In genomic region chr11:11620966-11621880, GRCh38 we compare ENCODE assay signal across 8 cellular contexts. TPM values are rescaled to one million over a fixed set of nuclear protein-coding genes. Genes with fewer than 3 reads are reported as not detected.
DNase-seq lines count a peak whose midpoint lies in the region; ATAC-seq lines count a peak whose summit lies in the region.

No MANE protein-coding gene starts in this region.

- peaks cover 44% of the 10 kb centered on the region for H3K36me3 Mint-ChIP-seq in dendritic cell treated with granulocyte-macrophage colony-stimulating factor and Interleukin-4, amounts not matched to agents 40 ng/mL and 50 ng/mL, for 4 days (ENCODE audit: low read depth)
- H3K36me3 Mint-ChIP-seq in memory B cell: no peaks in the 10 kb centered on the region

- peaks cover 46% of the 10 kb centered on the region for H3K4me1 Mint-ChIP-seq in dendritic cell treated with granulocyte-macrophage colony-stimulating factor and Interleukin-4, amounts not matched to agents 40 ng/mL and 50 ng/mL, for 4 days (ENCODE audit: low read depth)
- no peaks in the 10 kb centered on the region for H3K4me1 Mint-ChIP-seq in memory B cell

- H3K27me3 Mint-ChIP-seq in dendritic cell treated with granulocyte-macrophage colony-stimulating factor and Interleukin-4, amounts not matched to agents 40 ng/mL and 50 ng/mL, for 4 days: peaks cover 83% of the 10 kb centered on the region
- peaks cover 17% of the 10 kb centered on the region for H3K27me3 Mint-ChIP-seq in memory B cell

- peak overlapping the region; percentile 92 for H3K27ac Mint-ChIP-seq in dendritic cell treated with granulocyte-macrophage colony-stimulating factor and Interleukin-4, amounts not matched to agents 40 ng/mL and 50 ng/mL, for 4 days
- H3K27ac Mint-ChIP-seq in memory B cell: no peak overlapping the region

- H3K4me3 Mint-ChIP-seq in dendritic cell treated with granulocyte-macrophage colony-stimulating factor and Interleukin-4, amounts not matched to agents 40 ng/mL and 50 ng/mL, for 4 days: peak overlapping the region; percentile 98
- H3K4me3 Mint-ChIP-seq in memory B cell: peak overlapping the region; percentile 73

- ATAC-seq in HG02798 (IDR thresholded peaks at IDR 0.05; ENCODE audit: poor library complexity, unreplicated experiment): peak; percentile 25
- peak; percentile 25 for ATAC-seq in memory B cell (ENCODE audit: low read depth)
- no peak for ATAC-seq in HG03025 (IDR thresholded peaks at IDR 0.05; ENCODE audit: low FRiP score, unreplicated experiment)

- H3K27ac ChIP-seq in temporal lobe (ENCODE audit: low read depth, low read length): peak overlapping the region; percentile 37

- H3K9me3 Mint-ChIP-seq in dendritic cell treated with granulocyte-macrophage colony-stimulating factor and Interleukin-4, amounts not matched to agents 40 ng/mL and 50 ng/mL, for 4 days: no peaks in the 10 kb centered on the region
- no peaks in the 10 kb centered on the region for H3K9me3 Mint-ChIP-seq in memory B cell

- intact Hi-C loops in dendritic cell treated with granulocyte-macrophage colony-stimulating factor and Interleukin-4, amounts not matched to agents 40 ng/mL and 50 ng/mL, for 4 days (cut with micrococcal nuclease): no loop called here

- DNase-seq in activated naive CD4-positive, alpha-beta T cell treated with Interleukin-2 at 50 U/mL for 16 hours: peak; percentile 5
- DNase-seq in activated naive CD4-positive, alpha-beta T cell (lab: John Stamatoyannopoulos, UW): no peak
- DNase-seq in RPMI8226 (peak; percentile 73), memory B cell (ENCODE audit: low spot score in 2 of 2) (peak in 1 of 2 donors; percentile 17)

RNA-seq across cellular contexts. Expression of gene GALNT18, which starts 0.6 kb away (rescaled TPM):
- total RNA-seq in temporal lobe: 15.0 TPM

Comparison
In these comparisons a context has a peak if more than half of its experiments do, and no peak if none do; other contexts are left out.
1. DNase-seq: peak in activated naive CD4-positive, alpha-beta T cell treated with Interleukin-2 at 50 U/mL for 16 hours (single experiment) and RPMI8226 (single experiment); none in activated naive CD4-positive, alpha-beta T cell (0 of 4).